In the genomic region with DNA sequence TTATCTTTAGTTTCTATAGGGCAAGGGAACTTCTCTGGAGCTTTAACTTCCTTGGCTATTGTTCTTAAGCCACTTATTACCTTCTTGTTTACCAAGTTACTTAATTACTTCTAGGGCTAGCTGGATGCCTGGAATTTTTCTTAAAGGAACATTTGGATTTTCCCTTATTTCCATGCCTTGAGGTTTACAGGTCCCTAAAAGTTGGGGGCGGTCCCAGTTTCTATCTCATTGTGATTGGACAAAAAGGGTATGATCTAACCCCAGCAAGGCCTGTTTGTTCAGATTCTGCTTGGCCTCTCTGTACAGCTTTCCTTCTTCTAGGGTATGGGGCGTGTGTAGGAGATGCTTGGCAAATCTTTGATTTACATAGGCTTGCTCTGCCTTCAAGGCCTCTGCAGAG, we compare ENCODE assay signal across 1 cellular context.
TF ChIP-seq lines count a peak whose summit lies in the region.

No MANE protein-coding gene starts in this region.

TF ChIP-seq in GM23338, 12 proteins besides CTCF, POLR2A, EP300 and RAD21:
- no peak for TF ChIP-seq EZH2 (IDR thresholded peaks at IDR 0.05; ENCODE audit: low read depth, unreplicated experiment)
- no peak for TF ChIP-seq JUNB (IDR thresholded peaks at IDR 0.05; ENCODE audit: unreplicated experiment)
- TF ChIP-seq REST (IDR thresholded peaks at IDR 0.05; ENCODE audit: unreplicated experiment), result no peak
- TF ChIP-seq, protein P1, sequence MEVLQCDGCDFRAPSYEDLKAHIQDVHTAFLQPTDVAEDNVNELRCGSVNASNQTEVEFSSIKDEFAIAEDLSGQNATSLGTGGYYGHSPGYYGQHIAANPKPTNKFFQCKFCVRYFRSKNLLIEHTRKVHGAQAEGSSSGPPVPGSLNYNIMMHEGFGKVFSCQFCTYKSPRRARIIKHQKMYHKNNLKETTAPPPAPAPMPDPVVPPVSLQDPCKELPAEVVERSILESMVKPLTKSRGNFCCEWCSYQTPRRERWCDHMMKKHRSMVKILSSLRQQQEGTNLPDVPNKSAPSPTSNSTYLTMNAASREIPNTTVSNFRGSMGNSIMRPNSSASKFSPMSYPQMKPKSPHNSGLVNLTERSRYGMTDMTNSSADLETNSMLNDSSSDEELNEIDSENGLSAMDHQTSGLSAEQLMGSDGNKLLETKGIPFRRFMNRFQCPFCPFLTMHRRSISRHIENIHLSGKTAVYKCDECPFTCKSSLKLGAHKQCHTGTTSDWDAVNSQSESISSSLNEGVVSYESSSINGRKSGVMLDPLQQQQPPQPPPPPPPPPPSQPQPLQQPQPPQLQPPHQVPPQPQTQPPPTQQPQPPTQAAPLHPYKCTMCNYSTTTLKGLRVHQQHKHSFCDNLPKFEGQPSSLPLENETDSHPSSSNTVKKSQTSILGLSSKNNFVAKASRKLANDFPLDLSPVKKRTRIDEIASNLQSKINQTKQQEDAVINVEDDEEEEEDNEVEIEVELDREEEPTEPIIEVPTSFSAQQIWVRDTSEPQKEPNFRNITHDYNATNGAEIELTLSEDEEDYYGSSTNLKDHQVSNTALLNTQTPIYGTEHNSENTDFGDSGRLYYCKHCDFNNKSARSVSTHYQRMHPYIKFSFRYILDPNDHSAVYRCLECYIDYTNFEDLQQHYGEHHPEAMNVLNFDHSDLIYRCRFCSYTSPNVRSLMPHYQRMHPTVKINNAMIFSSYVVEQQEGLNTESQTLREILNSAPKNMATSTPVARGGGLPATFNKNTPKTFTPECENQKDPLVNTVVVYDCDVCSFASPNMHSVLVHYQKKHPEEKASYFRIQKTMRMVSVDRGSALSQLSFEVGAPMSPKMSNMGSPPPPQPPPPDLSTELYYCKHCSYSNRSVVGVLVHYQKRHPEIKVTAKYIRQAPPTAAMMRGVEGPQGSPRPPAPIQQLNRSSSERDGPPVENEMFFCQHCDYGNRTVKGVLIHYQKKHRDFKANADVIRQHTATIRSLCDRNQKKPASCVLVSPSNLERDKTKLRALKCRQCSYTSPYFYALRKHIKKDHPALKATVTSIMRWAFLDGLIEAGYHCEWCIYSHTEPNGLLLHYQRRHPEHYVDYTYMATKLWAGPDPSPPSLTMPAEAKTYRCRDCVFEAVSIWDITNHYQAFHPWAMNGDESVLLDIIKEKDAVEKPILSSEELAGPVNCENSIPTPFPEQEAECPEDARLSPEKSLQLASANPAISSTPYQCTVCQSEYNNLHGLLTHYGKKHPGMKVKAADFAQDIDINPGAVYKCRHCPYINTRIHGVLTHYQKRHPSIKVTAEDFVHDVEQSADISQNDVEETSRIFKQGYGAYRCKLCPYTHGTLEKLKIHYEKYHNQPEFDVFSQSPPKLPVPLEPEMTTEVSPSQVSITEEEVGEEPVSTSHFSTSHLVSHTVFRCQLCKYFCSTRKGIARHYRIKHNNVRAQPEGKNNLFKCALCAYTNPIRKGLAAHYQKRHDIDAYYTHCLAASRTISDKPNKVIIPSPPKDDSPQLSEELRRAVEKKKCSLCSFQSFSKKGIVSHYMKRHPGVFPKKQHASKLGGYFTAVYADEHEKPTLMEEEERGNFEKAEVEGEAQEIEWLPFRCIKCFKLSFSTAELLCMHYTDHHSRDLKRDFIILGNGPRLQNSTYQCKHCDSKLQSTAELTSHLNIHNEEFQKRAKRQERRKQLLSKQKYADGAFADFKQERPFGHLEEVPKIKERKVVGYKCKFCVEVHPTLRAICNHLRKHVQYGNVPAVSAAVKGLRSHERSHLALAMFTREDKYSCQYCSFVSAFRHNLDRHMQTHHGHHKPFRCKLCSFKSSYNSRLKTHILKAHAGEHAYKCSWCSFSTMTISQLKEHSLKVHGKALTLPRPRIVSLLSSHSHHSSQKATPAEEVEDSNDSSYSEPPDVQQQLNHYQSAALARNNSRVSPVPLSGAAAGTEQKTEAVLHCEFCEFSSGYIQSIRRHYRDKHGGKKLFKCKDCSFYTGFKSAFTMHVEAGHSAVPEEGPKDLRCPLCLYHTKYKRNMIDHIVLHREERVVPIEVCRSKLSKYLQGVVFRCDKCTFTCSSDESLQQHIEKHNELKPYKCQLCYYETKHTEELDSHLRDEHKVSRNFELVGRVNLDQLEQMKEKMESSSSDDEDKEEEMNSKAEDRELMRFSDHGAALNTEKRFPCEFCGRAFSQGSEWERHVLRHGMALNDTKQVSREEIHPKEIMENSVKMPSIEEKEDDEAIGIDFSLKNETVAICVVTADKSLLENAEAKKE (CRISPR knock-in tag; IDR thresholded peaks at IDR 0.05), result no peak
- TF ChIP-seq ZNF114 (CRISPR knock-in tag; IDR thresholded peaks at IDR 0.05), result no peak
- TF ChIP-seq ETS1 (IDR thresholded peaks at IDR 0.05), result no peak
- no peak for TF ChIP-seq EZH2phosphoT487 (IDR thresholded peaks at IDR 0.05; ENCODE audit: unreplicated experiment)
- TF ChIP-seq NANOG (IDR thresholded peaks at IDR 0.05; ENCODE audit: borderline replicate concordance), result no peak
- no peak for TF ChIP-seq STAT1 (IDR thresholded peaks at IDR 0.05; ENCODE audit: unreplicated experiment)
- no peak for TF ChIP-seq POLR2AphosphoS5 (IDR thresholded peaks at IDR 0.05; ENCODE audit: low read depth)
- TF ChIP-seq CREB1 (CRISPR knock-in tag; IDR thresholded peaks at IDR 0.05; ENCODE audit: low read depth), result no peak
- TF ChIP-seq ZNF331 (CRISPR knock-in tag; IDR thresholded peaks at IDR 0.05; ENCODE audit: low read depth), result no peak
